1 cellular context compared by ENCODE assay signal in the genomic region with DNA sequence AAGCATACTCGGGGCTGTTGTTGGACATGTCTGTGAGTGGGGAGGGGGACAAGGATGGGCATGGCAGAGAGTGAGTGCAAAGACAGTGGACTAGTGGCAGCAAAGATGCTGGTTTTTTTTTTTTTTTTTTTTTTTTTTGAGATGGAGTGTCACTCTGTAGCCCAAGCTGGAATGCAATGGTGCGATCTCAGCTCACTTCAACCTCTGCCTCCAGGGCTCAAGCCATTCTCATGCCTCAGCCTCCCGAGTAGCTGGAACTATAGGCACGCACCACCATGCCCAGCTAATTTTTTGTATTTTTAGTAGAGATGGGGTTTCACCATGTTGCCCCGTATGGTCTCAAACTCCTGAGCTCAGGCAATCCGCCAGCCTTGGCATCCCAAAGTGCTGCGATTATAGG.
TF ChIP-seq lines count a peak whose summit lies in the region.

No MANE protein-coding gene starts in this region.

TF ChIP-seq in HEK293, 187 proteins besides CTCF, POLR2A, EP300 and RAD21:
- TF ChIP-seq, protein P1, sequence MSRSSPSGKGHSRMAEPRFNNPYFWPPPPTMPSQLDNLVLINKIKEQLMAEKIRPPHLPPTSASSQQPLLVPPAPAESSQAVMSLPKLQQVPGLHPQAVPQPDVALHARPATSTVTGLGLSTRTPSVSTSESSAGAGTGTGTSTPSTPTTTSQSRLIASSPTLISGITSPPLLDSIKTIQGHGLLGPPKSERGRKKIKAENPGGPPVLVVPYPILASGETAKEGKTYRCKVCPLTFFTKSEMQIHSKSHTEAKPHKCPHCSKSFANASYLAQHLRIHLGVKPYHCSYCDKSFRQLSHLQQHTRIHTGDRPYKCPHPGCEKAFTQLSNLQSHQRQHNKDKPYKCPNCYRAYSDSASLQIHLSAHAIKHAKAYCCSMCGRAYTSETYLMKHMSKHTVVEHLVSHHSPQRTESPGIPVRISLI (tag by site-specific recombination; IDR thresholded peaks at IDR 0.05) = 0 out of 2 replicates have a peak, but pooled peaks have one; percentile 54
